1 cellular context compared by ENCODE assay signal in the genomic region with DNA sequence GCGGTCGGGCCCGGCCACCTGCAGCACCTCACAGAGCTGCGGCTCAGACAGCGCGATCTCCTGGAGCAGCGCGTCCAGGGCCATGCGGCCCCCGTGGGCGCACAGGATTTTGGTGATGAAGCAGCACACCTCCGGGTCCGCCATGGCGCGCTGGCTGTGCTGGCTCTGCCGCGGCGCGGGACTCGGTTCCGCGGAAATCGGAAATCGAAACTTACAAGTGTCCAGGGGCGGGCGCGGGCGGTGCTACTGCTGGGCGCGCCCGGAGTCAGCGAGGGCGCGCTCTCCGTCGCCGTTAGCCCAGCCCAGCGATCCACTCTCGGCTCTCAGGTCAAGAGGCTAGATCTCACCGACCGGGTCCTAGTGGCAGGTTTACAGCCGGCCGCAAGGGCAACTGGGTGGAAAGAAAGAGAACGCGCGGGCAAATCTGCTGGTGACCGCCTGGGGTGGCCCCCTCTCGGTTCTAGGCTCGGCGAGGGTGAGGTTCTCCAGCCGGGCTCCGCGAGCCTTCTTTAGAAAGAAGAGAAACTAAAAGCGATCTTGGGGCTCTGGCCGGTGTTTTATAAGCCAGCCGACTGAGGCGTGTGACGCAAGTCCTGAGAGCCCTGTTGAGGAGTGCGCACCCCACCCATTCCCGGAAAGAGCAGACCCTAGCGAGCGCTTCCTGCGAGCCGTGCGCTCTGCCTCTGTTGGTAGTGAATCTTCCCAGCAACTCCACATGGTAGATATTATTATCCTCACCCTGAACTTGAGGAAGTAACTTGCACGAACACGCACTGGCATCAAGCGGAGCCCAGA.
TF ChIP-seq lines count a peak whose summit lies in the region.

A gene (minus strand): TSS at position 533 of the 795 bp plus-strand sequence. CDS start 389 bp downstream, at position 144.

TF ChIP-seq in K562, 482 proteins besides CTCF, POLR2A, EP300 and RAD21 (continued from another document and continues in another):
- TF ChIP-seq, protein P1, sequence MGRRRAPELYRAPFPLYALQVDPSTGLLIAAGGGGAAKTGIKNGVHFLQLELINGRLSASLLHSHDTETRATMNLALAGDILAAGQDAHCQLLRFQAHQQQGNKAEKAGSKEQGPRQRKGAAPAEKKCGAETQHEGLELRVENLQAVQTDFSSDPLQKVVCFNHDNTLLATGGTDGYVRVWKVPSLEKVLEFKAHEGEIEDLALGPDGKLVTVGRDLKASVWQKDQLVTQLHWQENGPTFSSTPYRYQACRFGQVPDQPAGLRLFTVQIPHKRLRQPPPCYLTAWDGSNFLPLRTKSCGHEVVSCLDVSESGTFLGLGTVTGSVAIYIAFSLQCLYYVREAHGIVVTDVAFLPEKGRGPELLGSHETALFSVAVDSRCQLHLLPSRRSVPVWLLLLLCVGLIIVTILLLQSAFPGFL (CRISPR knock-in tag; IDR thresholded peaks at IDR 0.05): 0 out of 2 replicates have a peak, but pooled peaks have one; percentile 89
- TF ChIP-seq HDAC3 (IDR thresholded peaks at IDR 0.05; ENCODE audit: borderline replicate concordance, partially characterized antibody) (no peak), FOXK1 (CRISPR knock-in tag; IDR thresholded peaks at IDR 0.05; ENCODE audit: borderline replicate concordance) (peak; percentile 97; the same call in 1 of the 2 replicates), POLR2AphosphoS5 (IDR thresholded peaks at IDR 0.05; ENCODE audit: control insufficient read depth, insufficient read depth, low read depth, low read length) (peak; percentile 75; the same call in 1 of the 2 replicates), KLF16 (IDR thresholded peaks at IDR 0.05) (0 out of 2 replicates have a peak, but pooled peaks have one; percentile 8), BMI1 (IDR thresholded peaks at IDR 0.05; ENCODE audit: low read length) (no peak), SMARCC2 (IDR thresholded peaks at IDR 0.05; ENCODE audit: low read depth) (no peak), ARHGAP35 (IDR thresholded peaks at IDR 0.05; ENCODE audit: partially characterized antibody) (no peak), CHD1 (IDR thresholded peaks at IDR 0.05; ENCODE audit: low read length) (peak; percentile 93), ZFPM2 (CRISPR knock-in tag; IDR thresholded peaks at IDR 0.05) (no peak), ZNF436 (CRISPR knock-in tag; IDR thresholded peaks at IDR 0.05) (peak; percentile 20; the same call in 1 of the 2 replicates), ARID1B (IDR thresholded peaks at IDR 0.05) (peak; percentile 50), NFATC3 (IDR thresholded peaks at IDR 0.05) (peak; percentile 98), NCOA6 (IDR thresholded peaks at IDR 0.05) (0 out of 2 replicates have a peak, but pooled peaks have one; percentile 47), KLF10 (CRISPR knock-in tag; IDR thresholded peaks at IDR 0.05) (no peak), HDAC6 (IDR thresholded peaks at IDR 0.05; ENCODE audit: low read depth, low read length) (peak; percentile 54; the same call in 1 of the 2 replicates), PTBP1 (IDR thresholded peaks at IDR 0.05; ENCODE audit: low read depth, low read length) (no peak), PURB (CRISPR knock-in tag; IDR thresholded peaks at IDR 0.05; ENCODE audit: low read depth) (no peak; the same call in 1 of the 2 replicates), ATF1 (CRISPR knock-in tag; IDR thresholded peaks at IDR 0.05) (no peak), ATF1 (tag; IDR thresholded peaks at IDR 0.05) (peak; percentile 88), ZNF764 (CRISPR knock-in tag; IDR thresholded peaks at IDR 0.05; ENCODE audit: low read depth) (no peak), ZNF263 (CRISPR knock-in tag; IDR thresholded peaks at IDR 0.05; ENCODE audit: borderline replicate concordance) (peak; percentile 44), MED1 (CRISPR knock-in tag; IDR thresholded peaks at IDR 0.05; ENCODE audit: borderline replicate concordance) (no peak), MCM5 (IDR thresholded peaks at IDR 0.05; ENCODE audit: low read depth) (no peak), CHD2 (IDR thresholded peaks at IDR 0.05; ENCODE audit: low read depth, low read length) (no peak), ZNF324 (CRISPR knock-in tag; IDR thresholded peaks at IDR 0.05) (0 out of 2 replicates have a peak, but pooled peaks have one; percentile 25), KDM5B (IDR thresholded peaks at IDR 0.05; ENCODE audit: insufficient replicate concordance, low read depth, low read length) (peak; percentile 97), DMBX1 (CRISPR knock-in tag; IDR thresholded peaks at IDR 0.05; ENCODE audit: borderline replicate concordance) (no peak; the same call in 1 of the 2 replicates), E2F3 (CRISPR knock-in tag; IDR thresholded peaks at IDR 0.05) (peak; percentile 80; the same call in 1 of the 2 replicates), ZNF696 (CRISPR knock-in tag; conservative IDR thresholded peaks at IDR 0.05) (no peak), ZNF561 (CRISPR knock-in tag; conservative IDR thresholded peaks at IDR 0.05) (no peak), MAFF (IDR thresholded peaks at IDR 0.05; ENCODE audit: low read length) (no peak), ZNF431 (CRISPR knock-in tag; IDR thresholded peaks at IDR 0.05) (peak; percentile 84), ZNF699 (CRISPR knock-in tag; IDR thresholded peaks at IDR 0.05; ENCODE audit: insufficient replicate concordance) (no peak), HMG20B (CRISPR knock-in tag; IDR thresholded peaks at IDR 0.05) (no peak), ZNF347 (CRISPR knock-in tag; IDR thresholded peaks at IDR 0.05; ENCODE audit: low read depth) (no peak), ZNF668 (CRISPR knock-in tag; IDR thresholded peaks at IDR 0.05) (peak; percentile 70; the same call in 1 of the 2 replicates), NFIX (CRISPR knock-in tag; IDR thresholded peaks at IDR 0.05; ENCODE audit: low read depth) (no peak), KHSRP (IDR thresholded peaks at IDR 0.05) (no peak), CCAR2 (IDR thresholded peaks at IDR 0.05; ENCODE audit: low read depth, low read length) (no peak), ZZZ3 (IDR thresholded peaks at IDR 0.05) (no peak), U2AF1 (optimal IDR thresholded peaks at IDR 0.05; ENCODE audit: low read depth, low read length) (peak; percentile 83), ZNF212 (CRISPR knock-in tag; IDR thresholded peaks at IDR 0.05) (no peak), SUPT5H (IDR thresholded peaks at IDR 0.05) (peak; percentile 87), CBX5 (IDR thresholded peaks at IDR 0.05; ENCODE audit: borderline replicate concordance, low read depth) (peak; percentile 14; the same call in 1 of the 2 replicates), IFI16 (CRISPR knock-in tag; IDR thresholded peaks at IDR 0.05) (0 out of 2 replicates have a peak, but pooled peaks have one; percentile 27), RBM15 (IDR thresholded peaks at IDR 0.05; ENCODE audit: insufficient read depth, low read length) (no peak), SNRNP70 (optimal IDR thresholded peaks at IDR 0.05; ENCODE audit: low read depth, low read length) (no peak), MEIS2 (IDR thresholded peaks at IDR 0.05; ENCODE audit: partially characterized antibody) (no peak), HCFC1 (IDR thresholded peaks at IDR 0.05; ENCODE audit: low read depth, low read length) (no peak; the same call in 1 of the 2 replicates)
- TF ChIP-seq, protein P2, sequence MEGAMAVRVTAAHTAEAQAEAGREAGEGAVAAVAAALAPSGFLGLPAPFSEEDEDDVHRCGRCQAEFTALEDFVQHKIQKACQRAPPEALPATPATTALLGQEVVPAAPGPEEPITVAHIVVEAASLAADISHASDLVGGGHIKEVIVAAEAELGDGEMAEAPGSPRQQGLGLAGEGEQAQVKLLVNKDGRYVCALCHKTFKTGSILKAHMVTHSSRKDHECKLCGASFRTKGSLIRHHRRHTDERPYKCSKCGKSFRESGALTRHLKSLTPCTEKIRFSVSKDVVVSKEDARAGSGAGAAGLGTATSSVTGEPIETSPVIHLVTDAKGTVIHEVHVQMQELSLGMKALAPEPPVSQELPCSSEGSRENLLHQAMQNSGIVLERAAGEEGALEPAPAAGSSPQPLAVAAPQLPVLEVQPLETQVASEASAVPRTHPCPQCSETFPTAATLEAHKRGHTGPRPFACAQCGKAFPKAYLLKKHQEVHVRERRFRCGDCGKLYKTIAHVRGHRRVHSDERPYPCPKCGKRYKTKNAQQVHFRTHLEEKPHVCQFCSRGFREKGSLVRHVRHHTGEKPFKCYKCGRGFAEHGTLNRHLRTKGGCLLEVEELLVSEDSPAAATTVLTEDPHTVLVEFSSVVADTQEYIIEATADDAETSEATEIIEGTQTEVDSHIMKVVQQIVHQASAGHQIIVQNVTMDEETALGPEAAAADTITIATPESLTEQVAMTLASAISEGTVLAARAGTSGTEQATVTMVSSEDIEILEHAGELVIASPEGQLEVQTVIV (CRISPR knock-in tag; IDR thresholded peaks at IDR 0.05; ENCODE audit: borderline replicate concordance): no peak
- TF ChIP-seq, protein P3, sequence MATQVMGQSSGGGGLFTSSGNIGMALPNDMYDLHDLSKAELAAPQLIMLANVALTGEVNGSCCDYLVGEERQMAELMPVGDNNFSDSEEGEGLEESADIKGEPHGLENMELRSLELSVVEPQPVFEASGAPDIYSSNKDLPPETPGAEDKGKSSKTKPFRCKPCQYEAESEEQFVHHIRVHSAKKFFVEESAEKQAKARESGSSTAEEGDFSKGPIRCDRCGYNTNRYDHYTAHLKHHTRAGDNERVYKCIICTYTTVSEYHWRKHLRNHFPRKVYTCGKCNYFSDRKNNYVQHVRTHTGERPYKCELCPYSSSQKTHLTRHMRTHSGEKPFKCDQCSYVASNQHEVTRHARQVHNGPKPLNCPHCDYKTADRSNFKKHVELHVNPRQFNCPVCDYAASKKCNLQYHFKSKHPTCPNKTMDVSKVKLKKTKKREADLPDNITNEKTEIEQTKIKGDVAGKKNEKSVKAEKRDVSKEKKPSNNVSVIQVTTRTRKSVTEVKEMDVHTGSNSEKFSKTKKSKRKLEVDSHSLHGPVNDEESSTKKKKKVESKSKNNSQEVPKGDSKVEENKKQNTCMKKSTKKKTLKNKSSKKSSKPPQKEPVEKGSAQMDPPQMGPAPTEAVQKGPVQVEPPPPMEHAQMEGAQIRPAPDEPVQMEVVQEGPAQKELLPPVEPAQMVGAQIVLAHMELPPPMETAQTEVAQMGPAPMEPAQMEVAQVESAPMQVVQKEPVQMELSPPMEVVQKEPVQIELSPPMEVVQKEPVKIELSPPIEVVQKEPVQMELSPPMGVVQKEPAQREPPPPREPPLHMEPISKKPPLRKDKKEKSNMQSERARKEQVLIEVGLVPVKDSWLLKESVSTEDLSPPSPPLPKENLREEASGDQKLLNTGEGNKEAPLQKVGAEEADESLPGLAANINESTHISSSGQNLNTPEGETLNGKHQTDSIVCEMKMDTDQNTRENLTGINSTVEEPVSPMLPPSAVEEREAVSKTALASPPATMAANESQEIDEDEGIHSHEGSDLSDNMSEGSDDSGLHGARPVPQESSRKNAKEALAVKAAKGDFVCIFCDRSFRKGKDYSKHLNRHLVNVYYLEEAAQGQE (CRISPR knock-in tag; IDR thresholded peaks at IDR 0.05; ENCODE audit: low read depth): peak; percentile 72; the same call in 1 of the 2 replicates
- TF ChIP-seq, protein P4, sequence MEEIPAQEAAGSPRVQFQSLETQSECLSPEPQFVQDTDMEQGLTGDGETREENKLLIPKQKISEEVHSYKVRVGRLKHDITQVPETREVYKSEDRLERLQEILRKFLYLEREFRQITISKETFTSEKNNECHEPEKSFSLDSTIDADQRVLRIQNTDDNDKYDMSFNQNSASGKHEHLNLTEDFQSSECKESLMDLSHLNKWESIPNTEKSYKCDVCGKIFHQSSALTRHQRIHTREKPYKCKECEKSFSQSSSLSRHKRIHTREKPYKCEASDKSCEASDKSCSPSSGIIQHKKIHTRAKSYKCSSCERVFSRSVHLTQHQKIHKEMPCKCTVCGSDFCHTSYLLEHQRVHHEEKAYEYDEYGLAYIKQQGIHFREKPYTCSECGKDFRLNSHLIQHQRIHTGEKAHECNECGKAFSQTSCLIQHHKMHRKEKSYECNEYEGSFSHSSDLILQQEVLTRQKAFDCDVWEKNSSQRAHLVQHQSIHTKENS (CRISPR knock-in tag; IDR thresholded peaks at IDR 0.05): no peak
- TF ChIP-seq, protein P5, sequence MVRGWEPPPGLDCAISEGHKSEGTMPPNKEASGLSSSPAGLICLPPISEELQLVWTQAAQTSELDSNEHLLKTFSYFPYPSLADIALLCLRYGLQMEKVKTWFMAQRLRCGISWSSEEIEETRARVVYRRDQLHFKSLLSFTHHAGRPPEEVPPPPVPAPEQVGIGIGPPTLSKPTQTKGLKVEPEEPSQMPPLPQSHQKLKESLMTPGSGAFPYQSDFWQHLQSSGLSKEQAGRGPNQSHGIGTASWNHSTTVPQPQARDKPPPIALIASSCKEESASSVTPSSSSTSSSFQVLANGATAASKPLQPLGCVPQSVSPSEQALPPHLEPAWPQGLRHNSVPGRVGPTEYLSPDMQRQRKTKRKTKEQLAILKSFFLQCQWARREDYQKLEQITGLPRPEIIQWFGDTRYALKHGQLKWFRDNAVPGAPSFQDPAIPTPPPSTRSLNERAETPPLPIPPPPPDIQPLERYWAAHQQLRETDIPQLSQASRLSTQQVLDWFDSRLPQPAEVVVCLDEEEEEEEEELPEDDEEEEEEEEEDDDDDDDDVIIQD (CRISPR knock-in tag; IDR thresholded peaks at IDR 0.05): no peak
- TF ChIP-seq, protein P6, sequence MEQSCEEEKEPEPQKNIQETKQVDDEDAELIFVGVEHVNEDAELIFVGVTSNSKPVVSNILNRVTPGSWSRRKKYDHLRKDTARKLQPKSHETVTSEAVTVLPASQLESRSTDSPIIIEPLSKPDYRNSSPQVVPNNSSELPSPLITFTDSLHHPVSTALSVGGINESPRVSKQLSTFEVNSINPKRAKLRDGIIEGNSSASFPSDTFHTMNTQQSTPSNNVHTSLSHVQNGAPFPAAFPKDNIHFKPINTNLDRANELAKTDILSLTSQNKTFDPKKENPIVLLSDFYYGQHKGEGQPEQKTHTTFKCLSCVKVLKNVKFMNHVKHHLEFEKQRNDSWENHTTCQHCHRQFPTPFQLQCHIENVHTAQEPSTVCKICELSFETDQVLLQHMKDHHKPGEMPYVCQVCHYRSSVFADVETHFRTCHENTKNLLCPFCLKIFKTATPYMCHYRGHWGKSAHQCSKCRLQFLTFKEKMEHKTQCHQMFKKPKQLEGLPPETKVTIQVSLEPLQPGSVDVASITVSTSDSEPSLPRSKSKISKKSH (CRISPR knock-in tag; IDR thresholded peaks at IDR 0.05): no peak
- TF ChIP-seq, protein P7, sequence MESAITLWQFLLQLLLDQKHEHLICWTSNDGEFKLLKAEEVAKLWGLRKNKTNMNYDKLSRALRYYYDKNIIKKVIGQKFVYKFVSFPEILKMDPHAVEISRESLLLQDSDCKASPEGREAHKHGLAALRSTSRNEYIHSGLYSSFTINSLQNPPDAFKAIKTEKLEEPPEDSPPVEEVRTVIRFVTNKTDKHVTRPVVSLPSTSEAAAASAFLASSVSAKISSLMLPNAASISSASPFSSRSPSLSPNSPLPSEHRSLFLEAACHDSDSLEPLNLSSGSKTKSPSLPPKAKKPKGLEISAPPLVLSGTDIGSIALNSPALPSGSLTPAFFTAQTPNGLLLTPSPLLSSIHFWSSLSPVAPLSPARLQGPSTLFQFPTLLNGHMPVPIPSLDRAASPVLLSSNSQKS (CRISPR knock-in tag; IDR thresholded peaks at IDR 0.05): no peak
- TF ChIP-seq, protein P8, sequence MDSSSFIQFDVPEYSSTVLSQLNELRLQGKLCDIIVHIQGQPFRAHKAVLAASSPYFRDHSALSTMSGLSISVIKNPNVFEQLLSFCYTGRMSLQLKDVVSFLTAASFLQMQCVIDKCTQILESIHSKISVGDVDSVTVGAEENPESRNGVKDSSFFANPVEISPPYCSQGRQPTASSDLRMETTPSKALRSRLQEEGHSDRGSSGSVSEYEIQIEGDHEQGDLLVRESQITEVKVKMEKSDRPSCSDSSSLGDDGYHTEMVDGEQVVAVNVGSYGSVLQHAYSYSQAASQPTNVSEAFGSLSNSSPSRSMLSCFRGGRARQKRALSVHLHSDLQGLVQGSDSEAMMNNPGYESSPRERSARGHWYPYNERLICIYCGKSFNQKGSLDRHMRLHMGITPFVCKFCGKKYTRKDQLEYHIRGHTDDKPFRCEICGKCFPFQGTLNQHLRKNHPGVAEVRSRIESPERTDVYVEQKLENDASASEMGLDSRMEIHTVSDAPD (CRISPR knock-in tag; IDR thresholded peaks at IDR 0.05): no peak
